Comparison of ENCODE assay signal across 9 cellular contexts in genomic region chr5:145856285-145856818, GRCh38. TPM values are rescaled to one million over a fixed set of nuclear protein-coding genes. Genes with fewer than 3 reads are reported as not detected.
DNase-seq lines count a peak whose midpoint lies in the region; ATAC-seq, FAIRE-seq and TF ChIP-seq lines count a peak whose summit lies in the region.
"Had no signal": no experiment of that assay in that cellular context is flagged by ENCODE, and none has a peak within 500 bp of the region (broad histone marks: within the 10 kb centered on the region; RNA-seq: fewer than 3 reads in every experiment).

No MANE protein-coding gene starts in this region.

- FAIRE-seq in H54 (lab: Jason Lieb, UNC), result no peak
- no peak for FAIRE-seq in HTR-8/SVneo (lab: Jason Lieb, UNC)

- no peaks in the 10 kb centered on the region for H3K9me3 Mint-ChIP-seq in T-helper 2 cell treated with Interferon-gamma antibody and Interleukin-4, amounts not matched to agents 5 μg/mL and 100 μg/mL, for 36 hours

- intact Hi-C loops in Right ventricle myocardium inferior (cut with DNase I), result no loop called here

- DNase-seq in H54 (ENCODE audit: insufficient read length, low spot score), result peak; percentile 11
- peak; percentile 34 for DNase-seq in T-helper 2 cell treated with Interferon-gamma antibody and Interleukin-4, amounts not matched to agents 5 μg/mL and 100 μg/mL, for 36 hours (ENCODE audit: low spot score)
- DNase-seq in Right ventricle myocardium inferior (ENCODE audit: missing footprints), result no peak
- DNase-seq in occipital lobe (lab: John Stamatoyannopoulos, UW), result peak; percentile 6
- no peak for DNase-seq in HTR-8/SVneo (ENCODE audit: insufficient read length, low spot score)
- DNase-seq in MV-4-11 (lab: John Stamatoyannopoulos, UW), result no peak

- H3K36me3 Mint-ChIP-seq in T-helper 2 cell treated with Interferon-gamma antibody and Interleukin-4, amounts not matched to agents 5 μg/mL and 100 μg/mL, for 36 hours (ENCODE audit: low read depth), result no peaks in the 10 kb centered on the region

- peak; percentile 53 for ATAC-seq in Right ventricle myocardium inferior
- ATAC-seq in GM18520 (IDR thresholded peaks at IDR 0.05; ENCODE audit: unreplicated experiment), result no peak
- ATAC-seq in HG03025 (IDR thresholded peaks at IDR 0.05; ENCODE audit: low FRiP score, unreplicated experiment), result no peak

- peak; percentile 30; the same call in 1 of the 2 replicates for TF ChIP-seq POLR2A in H54 (IDR thresholded peaks at IDR 0.05; ENCODE audit: low read depth, low read length)

- H3K27ac Mint-ChIP-seq in T-helper 2 cell treated with Interferon-gamma antibody and Interleukin-4, amounts not matched to agents 5 μg/mL and 100 μg/mL, for 36 hours, result no peak overlapping the region

- H3K4me3 Mint-ChIP-seq in T-helper 2 cell treated with Interferon-gamma antibody and Interleukin-4, amounts not matched to agents 5 μg/mL and 100 μg/mL, for 36 hours, result peak overlapping the region; percentile 46

- H3K4me1 Mint-ChIP-seq in T-helper 2 cell treated with Interferon-gamma antibody and Interleukin-4, amounts not matched to agents 5 μg/mL and 100 μg/mL, for 36 hours (ENCODE audit: low read depth), result peaks cover 8% of the 10 kb centered on the region

- peaks cover 18% of the 10 kb centered on the region for H3K27me3 Mint-ChIP-seq in T-helper 2 cell treated with Interferon-gamma antibody and Interleukin-4, amounts not matched to agents 5 μg/mL and 100 μg/mL, for 36 hours (ENCODE audit: low read depth)

RNA-seq across cellular contexts. Expression of gene GRXCR2, which starts 16.5 kb away (rescaled TPM):
- total RNA-seq in Right ventricle myocardium inferior (5.5 TPM), occipital lobe (not detected)
- total RNA-seq: liver had no signal

RNA-seq across cellular contexts. Expression of gene PRELID2, which starts 21.2 kb away (rescaled TPM):
- total RNA-seq in Right ventricle myocardium inferior (33.2 TPM), occipital lobe (13.3 TPM)

Comparison
In these comparisons a context has a peak if more than half of its experiments do, and no peak if none do; other contexts are left out.
1. DNase-seq: peak in H54 (single experiment), T-helper 2 cell treated with Interferon-gamma antibody and Interleukin-4, amounts not matched to agents 5 μg/mL and 100 μg/mL, for 36 hours (single experiment) and occipital lobe (single experiment); none in Right ventricle myocardium inferior (single experiment), HTR-8/SVneo (single experiment) and MV-4-11 (single experiment).